Comparison of ENCODE assay signal across 20 cellular contexts in the genomic region with DNA sequence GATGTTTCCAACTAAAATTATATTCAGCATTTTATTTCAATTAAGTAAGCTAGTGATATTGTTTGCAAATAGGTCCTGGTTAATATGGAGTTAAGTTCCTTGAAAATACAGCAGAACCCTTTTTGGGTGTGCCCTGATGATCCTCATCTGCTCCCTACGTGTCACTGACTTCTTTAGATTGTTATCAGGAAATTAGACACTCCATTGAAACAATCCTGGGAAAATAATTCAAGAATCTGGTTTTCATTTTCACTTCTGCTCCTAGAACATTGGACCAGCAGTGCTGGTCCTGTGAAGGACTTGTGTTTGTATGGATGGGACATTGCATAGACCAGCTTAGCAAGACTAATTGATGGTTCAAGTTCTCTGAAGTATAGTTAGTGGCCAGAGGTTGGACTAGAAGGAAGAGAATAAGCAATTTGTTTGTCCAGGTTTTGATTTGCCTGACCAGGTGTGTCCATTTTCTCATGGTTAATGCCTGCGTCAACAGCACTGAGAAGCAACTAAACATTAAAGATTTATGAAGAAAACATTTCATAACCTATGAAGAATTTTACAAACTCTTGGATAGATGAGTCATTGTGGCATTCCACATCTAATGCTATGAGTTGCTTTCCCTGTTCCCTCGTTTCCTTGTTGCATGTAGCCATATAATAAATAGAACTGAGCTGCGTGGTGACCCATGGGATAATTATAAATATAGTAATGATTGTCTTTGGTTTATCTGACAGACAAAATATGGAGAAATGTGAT.
DNase-seq lines count a peak whose midpoint lies in the region; ATAC-seq, FAIRE-seq and TF ChIP-seq lines count a peak whose summit lies in the region.
"Had no signal": no experiment of that assay in that cellular context is flagged by ENCODE, and none has a peak within 500 bp of the region (broad histone marks: within the 10 kb centered on the region; RNA-seq: fewer than 3 reads in every experiment).

No MANE protein-coding gene starts in this region.

- H3K36me3 ChIP-seq in mammary epithelial cell (ENCODE audit: insufficient read depth, low read length): no peaks in the 10 kb centered on the region
- H3K36me3 ChIP-seq in keratinocyte (ENCODE audit: control insufficient read depth in 2 of 2, extremely low read depth in 1 of 2, insufficient read depth in 2 of 2, low read length in 2 of 2): no peaks in the 10 kb centered on the region
- H3K36me3 ChIP-seq in transverse colon: no peaks in the 10 kb centered on the region
- H3K36me3 ChIP-seq: neutrophil, right lobe of liver, suprapubic skin had no signal

- H3K4me1 ChIP-seq in mammary epithelial cell (ENCODE audit: insufficient read depth, low read length) (peaks cover 9% of the 10 kb centered on the region), keratinocyte (ENCODE audit: control insufficient read depth, extremely low read depth, insufficient read depth, low read length) (peaks cover 3% of the 10 kb centered on the region), transverse colon (no peaks in the 10 kb centered on the region)
- H3K4me1 ChIP-seq: right lobe of liver had no signal

- DNase-seq in Daoy (ENCODE audit: low read depth) (peak; percentile 3), NCI-H226 (peak; percentile 50), mammary epithelial cell (peak; percentile 65), keratinocyte (ENCODE audit: low read depth, low spot score) (no peak), T-cell (no peak), Right ventricle myocardium inferior (ENCODE audit: missing footprints) (no peak), transverse colon (no peak)
- DNase-seq: activated B cell treated with CpG ODN at 0.5 μM for 24 hours; activated CD8-positive, alpha-beta memory T cell treated with anti-CD3 and anti-CD28 coated beads for 24 hours; COR-L47; erythroblast; left colon; NCI-H526; OCI-M1; right lobe of liver had no signal

- no peaks in the 10 kb centered on the region for H3K36me3 Mint-ChIP-seq in T-cell

- dilution Hi-C loops in mammary epithelial cell (cut with HindIII; ENCODE audit: low sequenced_read_pairs): loop anchor here (5.0 to 25.0 kb wide), 2 partner anchors 293 to 718 kb away; no protein-coding TSS in a partner anchor
- dilution Hi-C loops in keratinocyte (cut with MboI; ENCODE audit: extremely low pct_ligation_motif_present, low sequenced_read_pairs): loop anchor here (25.0 kb wide), 1 partner anchor 293 kb away; no protein-coding TSS in a partner anchor

- H3K9me3 Mint-ChIP-seq in T-cell: no peaks in the 10 kb centered on the region
- H3K9me3 Mint-ChIP-seq: activated B cell treated with CpG ODN at 0.5 μM for 24 hours, IgD-negative memory B cell had no signal

- 32% methylated on average over 4 of the region's 4 CpGs for WGBS in mammary epithelial cell (ENCODE audit: low coverage, missing lambda C conversion rate)
- 64 to 70% methylated on average over 3 to 4 of the region's 4 CpGs for WGBS in transverse colon (ENCODE audit: low coverage in 1 of 2), 2 donors

- TF ChIP-seq EP300 in transverse colon (IDR thresholded peaks at IDR 0.05; ENCODE audit: low read depth): no peak

- CTCF ChIA-PET in mammary epithelial cell (lab: Charles Lee; ENCODE audit: low non-redundant PET) (no interaction called here), T-cell (lab: Charles Lee) (interaction anchor here in 1 of 2 donors (0.6 kb wide), 1 partner anchor 590 kb away, joined by 3 read pairs; no protein-coding TSS in a partner anchor)

- H4K20me1 ChIP-seq in mammary epithelial cell (ENCODE audit: insufficient read depth, low read length) (no peaks in the 10 kb centered on the region), keratinocyte (ENCODE audit: control insufficient read depth, extremely low read depth, insufficient read depth, low read length) (no peaks in the 10 kb centered on the region)

- no peak for TF ChIP-seq POLR2A in transverse colon (IDR thresholded peaks at IDR 0.05)

- H2AFZ ChIP-seq in mammary epithelial cell (ENCODE audit: low read depth, low read length) (peak overlapping the region; percentile 8), keratinocyte (ENCODE audit: control insufficient read depth, low read length) (no peak overlapping the region)

- H3K4me2 ChIP-seq in mammary epithelial cell (ENCODE audit: insufficient read depth, low read depth, low read length) (no peak overlapping the region), keratinocyte (ENCODE audit: control insufficient read depth, extremely low read depth, insufficient read depth, low read depth, low read length) (no peak overlapping the region)

- no peak overlapping the region for H3K27ac ChIP-seq in mammary epithelial cell (ENCODE audit: insufficient read depth, low read depth, low read length)
- no peak overlapping the region for H3K27ac ChIP-seq in keratinocyte (ENCODE audit: control insufficient read depth, insufficient read depth, low read length)
- no peak overlapping the region for H3K27ac ChIP-seq in transverse colon
- H3K27ac ChIP-seq: coronary artery, neutrophil, right lobe of liver, suprapubic skin had no signal

- H3K4me3 Mint-ChIP-seq in T-cell: no peak overlapping the region
- H3K4me3 Mint-ChIP-seq: activated B cell treated with CpG ODN at 0.5 μM for 24 hours, IgD-negative memory B cell had no signal

- H3K4me1 Mint-ChIP-seq in T-cell: peaks cover 0 to 7% (median 0%) of the 10 kb centered on the region in 3 donors

- H3K27ac Mint-ChIP-seq in T-cell: no peak overlapping the region
- H3K27ac Mint-ChIP-seq: activated B cell treated with CpG ODN at 0.5 μM for 24 hours, IgD-negative memory B cell had no signal

- no peaks in the 10 kb centered on the region for H3K9me1 ChIP-seq in keratinocyte (ENCODE audit: control insufficient read depth, extremely low read depth, insufficient read depth, low read length)

- TF ChIP-seq CTCF in mammary epithelial cell (conservative IDR thresholded peaks at IDR 0.05 in 1 of 2, IDR thresholded peaks at IDR 0.05 in 1 of 2; ENCODE audit: extremely low read depth in 1 of 2, insufficient read depth in 1 of 2, low read depth in 1 of 2, low read length in 2 of 2): no peak
- no peak for TF ChIP-seq CTCF in keratinocyte (optimal IDR thresholded peaks at IDR 0.05 in 1 of 3, IDR thresholded peaks at IDR 0.05 in 1 of 3, conservative IDR thresholded peaks at IDR 0.05 in 1 of 3; ENCODE audit: extremely low read depth in 1 of 3, insufficient read depth in 2 of 3, low read length in 3 of 3)
- no peak for TF ChIP-seq CTCF in transverse colon (IDR thresholded peaks at IDR 0.05)

- H3K27me3 Mint-ChIP-seq in T-cell: peaks cover 0 to 4% of the 10 kb centered on the region in 2 donors

- no peak overlapping the region for H3K9ac ChIP-seq in mammary epithelial cell (ENCODE audit: insufficient read depth, low read length)
- H3K9ac ChIP-seq in keratinocyte (ENCODE audit: control insufficient read depth, extremely low read depth, insufficient read depth, low read length): no peak overlapping the region

- H3K27me3 ChIP-seq in mammary epithelial cell (ENCODE audit: insufficient read depth, low read length) (no peaks in the 10 kb centered on the region), keratinocyte (ENCODE audit: control insufficient read depth, extremely low read depth, insufficient read depth, low read length) (no peaks in the 10 kb centered on the region), transverse colon (no peaks in the 10 kb centered on the region)
- H3K27me3 ChIP-seq: neutrophil, right lobe of liver, suprapubic skin had no signal

- peak; percentile 29 for FAIRE-seq in keratinocyte (lab: Jason Lieb, UNC)

- intact Hi-C loops in mammary epithelial cell (cut with micrococcal nuclease): loop anchor here (5.0 to 10.0 kb wide), 2 partner anchors 198 to 826 kb away; no protein-coding TSS in a partner anchor
- intact Hi-C loops in Right ventricle myocardium inferior (cut with DNase I): loop anchor here (5.0 kb wide), 1 partner anchor 723 kb away; no protein-coding TSS in a partner anchor
- intact Hi-C loops in transverse colon (cut with DNase I; ENCODE audit: low total_unique reads): no loop called here

- no TSS peak for BruUV-seq in mammary epithelial cell (replicated peaks; lab: Mats Ljungman, UMichigan)

- no peak for ATAC-seq in T-cell (replicated peaks in 1 of 4)
- no peak for ATAC-seq in HG02970 (IDR thresholded peaks at IDR 0.05; ENCODE audit: low FRiP score, unreplicated experiment)
- ATAC-seq in Right ventricle myocardium inferior: no peak
- ATAC-seq: left colon, right lobe of liver had no signal

- POLR2A ChIA-PET in T-cell (lab: Charles Lee): interaction anchor here in 1 of 2 donors (0.6 kb wide), 1 partner anchor 704 kb away, joined by 3 read pairs; no protein-coding TSS in a partner anchor

- in situ Hi-C loops in mammary epithelial cell (cut with MboI; ENCODE audit: low sequenced_read_pairs in 2 of 2) (loop anchor here (5.0 to 25.0 kb wide), 3 partner anchors 303 to 723 kb away; no protein-coding TSS in a partner anchor), transverse colon (cut with MboI; ENCODE audit: low pct_ligation_motif_present in 1 of 4, low pct_unique_long_range_greater_than_20kb in 1 of 4, low sequenced_read_pairs in 3 of 4) (loop anchor here (10.0 to 25.0 kb wide), 4 partner anchors 293 to 726 kb away; no protein-coding TSS in a partner anchor)

- H3K79me2 ChIP-seq in mammary epithelial cell (ENCODE audit: insufficient read depth, low read length) (no peaks in the 10 kb centered on the region), keratinocyte (ENCODE audit: control insufficient read depth, insufficient read depth, low read length) (no peaks in the 10 kb centered on the region)

- no peak overlapping the region for H3K4me3 ChIP-seq in mammary epithelial cell (replicated peaks in 1 of 3; ENCODE audit: insufficient read depth in 1 of 3, low read depth in 2 of 3, low read length in 3 of 3)
- no peak overlapping the region for H3K4me3 ChIP-seq in keratinocyte (ENCODE audit: control insufficient read depth in 2 of 3, extremely low read depth in 1 of 3, insufficient read depth in 2 of 3, low read depth in 1 of 3, low read length in 3 of 3)
- no peak overlapping the region for H3K4me3 ChIP-seq in transverse colon
- H3K4me3 ChIP-seq: coronary artery, right lobe of liver, suprapubic skin had no signal

- no peaks in the 10 kb centered on the region for H3K9me3 ChIP-seq in mammary epithelial cell (replicated peaks; ENCODE audit: insufficient read depth, low read length)
- H3K9me3 ChIP-seq in keratinocyte (ENCODE audit: control insufficient read depth, low read depth, low read length): no peaks in the 10 kb centered on the region
- no peaks in the 10 kb centered on the region for H3K9me3 ChIP-seq in transverse colon
- H3K9me3 ChIP-seq: neutrophil, right lobe of liver, suprapubic skin had no signal

Comparison
In these comparisons a context has a peak if more than half of its experiments do, and no peak if none do; other contexts are left out.
1. DNase-seq: peak in Daoy (single experiment), NCI-H226 (single experiment) and mammary epithelial cell (single experiment); none in keratinocyte (single experiment), T-cell (0 of 34), Right ventricle myocardium inferior (single experiment) and transverse colon (single experiment).